Comparison of ENCODE assay signal across 1 cellular context in the genomic region with DNA sequence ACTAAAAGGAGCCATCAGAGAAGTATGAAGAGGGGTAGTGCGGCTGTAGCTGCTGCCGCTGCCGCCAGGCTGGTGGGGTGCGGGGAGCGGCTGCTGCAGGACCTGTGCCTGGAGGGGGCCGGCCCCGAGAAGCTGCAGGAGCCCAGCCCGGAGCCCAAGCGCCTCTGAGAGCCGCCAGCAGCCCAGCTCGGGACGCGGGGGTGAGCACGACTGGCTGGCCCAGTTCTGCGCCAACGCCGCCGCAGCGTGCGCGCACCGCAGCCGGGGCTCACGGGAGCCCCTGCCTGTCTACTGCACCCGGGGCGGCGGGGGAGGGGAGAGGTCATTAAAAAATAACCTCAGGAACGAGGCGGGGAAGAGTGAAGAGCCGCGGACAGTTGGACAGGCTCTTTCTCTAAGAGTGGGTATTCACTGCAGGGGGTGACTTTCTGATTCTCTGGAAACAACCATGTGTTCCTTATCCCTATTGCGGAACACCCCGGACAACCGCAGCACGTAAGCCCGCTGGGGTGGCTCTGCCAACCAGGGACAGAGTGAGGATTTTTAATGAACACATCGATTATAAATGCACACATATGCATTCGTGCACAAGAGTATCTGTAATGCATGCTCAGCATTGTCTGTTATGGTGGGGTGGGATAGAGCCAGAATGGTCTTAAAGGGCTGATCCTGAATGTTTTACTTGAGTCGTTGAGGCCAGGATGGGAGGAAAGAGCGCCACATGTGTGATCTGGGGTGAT.
TF ChIP-seq lines count a peak whose summit lies in the region.

No MANE protein-coding gene starts in this region.

TF ChIP-seq in HepG2, 621 proteins besides CTCF, POLR2A, EP300 and RAD21 (continued from another document and continues in another):
- 0 out of 2 replicates have a peak, but pooled peaks have one; percentile 50 for TF ChIP-seq PRDM10 (CRISPR knock-in tag; IDR thresholded peaks at IDR 0.05; ENCODE audit: low read depth)
- 0 out of 2 replicates have a peak, but pooled peaks have one; percentile 55 for TF ChIP-seq ZSCAN12 (CRISPR knock-in tag; IDR thresholded peaks at IDR 0.05)
- TF ChIP-seq ZNF672 (CRISPR knock-in tag; IDR thresholded peaks at IDR 0.05) = no peak
- TF ChIP-seq MAFK (conservative IDR thresholded peaks at IDR 0.05 in 1 of 2, IDR thresholded peaks at IDR 0.05 in 1 of 2; ENCODE audit: low read length in 2 of 2) = peak; percentile 58 to 62
- no peak for TF ChIP-seq ZNF34 (CRISPR knock-in tag; IDR thresholded peaks at IDR 0.05; ENCODE audit: borderline replicate concordance)
- TF ChIP-seq FOXP4 (CRISPR knock-in tag; IDR thresholded peaks at IDR 0.05) = peak; percentile 12; the same call in 1 of the 2 replicates
- TF ChIP-seq KDM6A (CRISPR knock-in tag; IDR thresholded peaks at IDR 0.05; ENCODE audit: low read depth) = no peak
- TF ChIP-seq ZNF7 (CRISPR knock-in tag; IDR thresholded peaks at IDR 0.05) = no peak
- TF ChIP-seq ZNF660 (CRISPR knock-in tag; IDR thresholded peaks at IDR 0.05; ENCODE audit: borderline replicate concordance, low read depth) = no peak
- TF ChIP-seq SP4 (CRISPR knock-in tag; IDR thresholded peaks at IDR 0.05) = no peak
- TF ChIP-seq MAFF (IDR thresholded peaks at IDR 0.05; ENCODE audit: low read depth, low read length) = peak; percentile 50; the same call in 1 of the 2 replicates
- no peak for TF ChIP-seq ZFP36 (IDR thresholded peaks at IDR 0.05; ENCODE audit: borderline replicate concordance, low read depth, low read length, partially characterized antibody)
- TF ChIP-seq SRSF9 (IDR thresholded peaks at IDR 0.05; ENCODE audit: borderline replicate concordance, insufficient read depth, low read depth, low read length, poor library complexity, severe bottlenecking) = no peak
- TF ChIP-seq, protein P1, sequence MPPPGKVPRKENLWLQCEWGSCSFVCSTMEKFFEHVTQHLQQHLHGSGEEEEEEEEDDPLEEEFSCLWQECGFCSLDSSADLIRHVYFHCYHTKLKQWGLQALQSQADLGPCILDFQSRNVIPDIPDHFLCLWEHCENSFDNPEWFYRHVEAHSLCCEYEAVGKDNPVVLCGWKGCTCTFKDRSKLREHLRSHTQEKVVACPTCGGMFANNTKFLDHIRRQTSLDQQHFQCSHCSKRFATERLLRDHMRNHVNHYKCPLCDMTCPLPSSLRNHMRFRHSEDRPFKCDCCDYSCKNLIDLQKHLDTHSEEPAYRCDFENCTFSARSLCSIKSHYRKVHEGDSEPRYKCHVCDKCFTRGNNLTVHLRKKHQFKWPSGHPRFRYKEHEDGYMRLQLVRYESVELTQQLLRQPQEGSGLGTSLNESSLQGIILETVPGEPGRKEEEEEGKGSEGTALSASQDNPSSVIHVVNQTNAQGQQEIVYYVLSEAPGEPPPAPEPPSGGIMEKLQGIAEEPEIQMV (CRISPR knock-in tag; IDR thresholded peaks at IDR 0.05; ENCODE audit: low read depth) = no peak
- no peak for TF ChIP-seq STAT5B (CRISPR knock-in tag; IDR thresholded peaks at IDR 0.05)
- no peak for TF ChIP-seq NFATC3 (CRISPR knock-in tag; IDR thresholded peaks at IDR 0.05)
- TF ChIP-seq RELA (CRISPR knock-in tag; IDR thresholded peaks at IDR 0.05) = no peak
- TF ChIP-seq MXD3 (CRISPR knock-in tag; IDR thresholded peaks at IDR 0.05) = no peak
- no peak for TF ChIP-seq TAF15 (IDR thresholded peaks at IDR 0.05; ENCODE audit: low read depth, low read length, poor library complexity, severe bottlenecking)
- no peak for TF ChIP-seq ZNF891 (CRISPR knock-in tag; IDR thresholded peaks at IDR 0.05)
- TF ChIP-seq BRD4 (CRISPR knock-in tag; IDR thresholded peaks at IDR 0.05) = peak; percentile 62
- no peak for TF ChIP-seq ZSCAN30 (CRISPR knock-in tag; IDR thresholded peaks at IDR 0.05)
- no peak for TF ChIP-seq SMARCC2 (IDR thresholded peaks at IDR 0.05)
- no peak for TF ChIP-seq SNAI1 (CRISPR knock-in tag; IDR thresholded peaks at IDR 0.05; ENCODE audit: borderline replicate concordance)
- TF ChIP-seq ZNF225 (CRISPR knock-in tag; IDR thresholded peaks at IDR 0.05) = no peak
- TF ChIP-seq, protein P2, sequence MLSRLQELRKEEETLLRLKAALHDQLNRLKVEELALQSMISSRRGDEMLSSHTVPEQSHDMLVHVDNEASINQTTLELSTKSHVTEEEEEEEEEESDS (CRISPR knock-in tag; IDR thresholded peaks at IDR 0.05; ENCODE audit: borderline replicate concordance) = no peak
- TF ChIP-seq NFRKB (IDR thresholded peaks at IDR 0.05) = no peak
- TF ChIP-seq ZNF281 (CRISPR knock-in tag; IDR thresholded peaks at IDR 0.05; ENCODE audit: borderline replicate concordance) = peak; percentile 80; the same call in 1 of the 2 replicates
- no peak for TF ChIP-seq TEAD3 (CRISPR knock-in tag; optimal IDR thresholded peaks at IDR 0.05; ENCODE audit: borderline replicate concordance)
- TF ChIP-seq ZNF768 (CRISPR knock-in tag; IDR thresholded peaks at IDR 0.05) = peak; percentile 75; the same call in 1 of the 2 replicates
- no peak; the same call in 1 of the 2 replicates for TF ChIP-seq HNF4G (IDR thresholded peaks at IDR 0.05; ENCODE audit: borderline replicate concordance, low read depth, low read length)
- TF ChIP-seq HNF4G (CRISPR knock-in tag; IDR thresholded peaks at IDR 0.05; ENCODE audit: borderline replicate concordance, low read depth) = no peak
- TF ChIP-seq MAX (IDR thresholded peaks at IDR 0.05) = peak; percentile 53; the same call in 1 of the 2 replicates
- TF ChIP-seq, protein P3, sequence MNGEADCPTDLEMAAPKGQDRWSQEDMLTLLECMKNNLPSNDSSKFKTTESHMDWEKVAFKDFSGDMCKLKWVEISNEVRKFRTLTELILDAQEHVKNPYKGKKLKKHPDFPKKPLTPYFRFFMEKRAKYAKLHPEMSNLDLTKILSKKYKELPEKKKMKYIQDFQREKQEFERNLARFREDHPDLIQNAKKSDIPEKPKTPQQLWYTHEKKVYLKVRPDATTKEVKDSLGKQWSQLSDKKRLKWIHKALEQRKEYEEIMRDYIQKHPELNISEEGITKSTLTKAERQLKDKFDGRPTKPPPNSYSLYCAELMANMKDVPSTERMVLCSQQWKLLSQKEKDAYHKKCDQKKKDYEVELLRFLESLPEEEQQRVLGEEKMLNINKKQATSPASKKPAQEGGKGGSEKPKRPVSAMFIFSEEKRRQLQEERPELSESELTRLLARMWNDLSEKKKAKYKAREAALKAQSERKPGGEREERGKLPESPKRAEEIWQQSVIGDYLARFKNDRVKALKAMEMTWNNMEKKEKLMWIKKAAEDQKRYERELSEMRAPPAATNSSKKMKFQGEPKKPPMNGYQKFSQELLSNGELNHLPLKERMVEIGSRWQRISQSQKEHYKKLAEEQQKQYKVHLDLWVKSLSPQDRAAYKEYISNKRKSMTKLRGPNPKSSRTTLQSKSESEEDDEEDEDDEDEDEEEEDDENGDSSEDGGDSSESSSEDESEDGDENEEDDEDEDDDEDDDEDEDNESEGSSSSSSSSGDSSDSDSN (CRISPR knock-in tag; IDR thresholded peaks at IDR 0.05) = peak; percentile 99
- TF ChIP-seq REXO4 (CRISPR knock-in tag; IDR thresholded peaks at IDR 0.05; ENCODE audit: borderline replicate concordance) = no peak
- TF ChIP-seq ZNF138 (CRISPR knock-in tag; IDR thresholded peaks at IDR 0.05; ENCODE audit: low read depth) = no peak
- TF ChIP-seq, protein P4, sequence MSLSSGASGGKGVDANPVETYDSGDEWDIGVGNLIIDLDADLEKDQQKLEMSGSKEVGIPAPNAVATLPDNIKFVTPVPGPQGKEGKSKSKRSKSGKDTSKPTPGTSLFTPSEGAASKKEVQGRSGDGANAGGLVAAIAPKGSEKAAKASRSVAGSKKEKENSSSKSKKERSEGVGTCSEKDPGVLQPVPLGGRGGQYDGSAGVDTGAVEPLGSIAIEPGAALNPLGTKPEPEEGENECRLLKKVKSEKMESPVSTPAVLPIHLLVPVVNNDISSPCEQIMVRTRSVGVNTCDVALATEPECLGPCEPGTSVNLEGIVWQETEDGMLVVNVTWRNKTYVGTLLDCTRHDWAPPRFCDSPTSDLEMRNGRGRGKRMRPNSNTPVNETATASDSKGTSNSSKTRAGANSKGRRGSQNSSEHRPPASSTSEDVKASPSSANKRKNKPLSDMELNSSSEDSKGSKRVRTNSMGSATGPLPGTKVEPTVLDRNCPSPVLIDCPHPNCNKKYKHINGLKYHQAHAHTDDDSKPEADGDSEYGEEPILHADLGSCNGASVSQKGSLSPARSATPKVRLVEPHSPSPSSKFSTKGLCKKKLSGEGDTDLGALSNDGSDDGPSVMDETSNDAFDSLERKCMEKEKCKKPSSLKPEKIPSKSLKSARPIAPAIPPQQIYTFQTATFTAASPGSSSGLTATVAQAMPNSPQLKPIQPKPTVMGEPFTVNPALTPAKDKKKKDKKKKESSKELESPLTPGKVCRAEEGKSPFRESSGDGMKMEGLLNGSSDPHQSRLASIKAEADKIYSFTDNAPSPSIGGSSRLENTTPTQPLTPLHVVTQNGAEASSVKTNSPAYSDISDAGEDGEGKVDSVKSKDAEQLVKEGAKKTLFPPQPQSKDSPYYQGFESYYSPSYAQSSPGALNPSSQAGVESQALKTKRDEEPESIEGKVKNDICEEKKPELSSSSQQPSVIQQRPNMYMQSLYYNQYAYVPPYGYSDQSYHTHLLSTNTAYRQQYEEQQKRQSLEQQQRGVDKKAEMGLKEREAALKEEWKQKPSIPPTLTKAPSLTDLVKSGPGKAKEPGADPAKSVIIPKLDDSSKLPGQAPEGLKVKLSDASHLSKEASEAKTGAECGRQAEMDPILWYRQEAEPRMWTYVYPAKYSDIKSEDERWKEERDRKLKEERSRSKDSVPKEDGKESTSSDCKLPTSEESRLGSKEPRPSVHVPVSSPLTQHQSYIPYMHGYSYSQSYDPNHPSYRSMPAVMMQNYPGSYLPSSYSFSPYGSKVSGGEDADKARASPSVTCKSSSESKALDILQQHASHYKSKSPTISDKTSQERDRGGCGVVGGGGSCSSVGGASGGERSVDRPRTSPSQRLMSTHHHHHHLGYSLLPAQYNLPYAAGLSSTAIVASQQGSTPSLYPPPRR (CRISPR knock-in tag; IDR thresholded peaks at IDR 0.05; ENCODE audit: borderline replicate concordance) = peak; percentile 46; the same call in 1 of the 2 replicates
- peak; percentile 55; the same call in 1 of the 2 replicates for TF ChIP-seq ZNF724P (CRISPR knock-in tag; IDR thresholded peaks at IDR 0.05; ENCODE audit: borderline replicate concordance)
- TF ChIP-seq RXRA (CRISPR knock-in tag; IDR thresholded peaks at IDR 0.05) = no peak; the same call in 1 of the 2 replicates
